ENCODE assay signal across 14 cellular contexts in the genomic region with DNA sequence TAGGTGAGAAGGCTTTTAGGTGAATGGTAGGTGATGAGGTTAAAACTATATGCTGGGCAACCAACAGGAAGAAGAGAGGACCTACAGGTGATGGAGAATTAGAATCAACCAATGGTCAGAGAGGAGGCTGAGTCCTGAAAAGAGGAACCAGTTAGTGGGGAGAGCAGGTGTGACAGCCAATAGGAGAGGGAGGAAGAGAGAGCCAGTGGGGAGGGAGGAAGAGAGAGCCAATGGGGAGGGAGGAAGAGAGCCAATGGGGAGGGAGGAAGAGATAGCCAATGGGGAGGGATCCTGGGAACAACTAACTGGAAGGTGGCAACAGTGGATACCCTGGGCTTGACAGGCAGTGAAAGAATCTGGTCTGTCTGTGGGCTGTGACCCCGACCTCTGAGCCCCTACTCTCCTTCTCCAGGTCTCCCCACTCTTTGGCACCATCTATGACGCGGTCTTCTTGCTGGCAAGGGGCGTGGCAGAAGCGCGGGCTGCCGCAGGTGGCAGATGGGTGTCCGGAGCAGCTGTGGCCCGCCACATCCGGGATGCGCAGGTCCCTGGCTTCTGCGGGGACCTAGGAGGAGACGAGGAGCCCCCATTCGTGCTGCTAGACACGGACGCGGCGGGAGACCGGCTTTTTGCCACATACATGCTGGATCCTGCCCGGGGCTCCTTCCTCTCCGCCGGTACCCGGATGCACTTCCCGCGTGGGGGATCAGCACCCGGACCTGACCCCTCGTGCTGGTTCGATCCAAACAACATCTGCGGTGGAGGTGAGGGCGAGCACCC. TPM values are rescaled to one million over a fixed set of nuclear protein-coding genes. Genes with fewer than 3 reads are reported as not detected.
DNase-seq lines count a peak whose midpoint lies in the region; ATAC-seq and TF ChIP-seq lines count a peak whose summit lies in the region.
"Had no signal": no experiment of that assay in that cellular context is flagged by ENCODE, and none has a peak within 500 bp of the region (broad histone marks: within the 10 kb centered on the region; RNA-seq: fewer than 3 reads in every experiment).

No MANE protein-coding gene starts in this region.

- peaks cover 0 to 7% (median 4%) of the 10 kb centered on the region in 7 donors for H3K9me3 Mint-ChIP-seq in naive B cell
- H3K9me3 Mint-ChIP-seq: activated T-cell treated with anti-CD3 and anti-CD28 coated beads, Interleukin-2, amount 50 U/mL, for 72 hours; HFFc6 had no signal

- H3K4me1 ChIP-seq in HCT116 (ENCODE audit: control insufficient read depth in 1 of 2, insufficient read depth in 2 of 2, low read length in 2 of 2): peaks cover 0 to 11% of the 10 kb centered on the region in 2 experiments; a peak in 2 of 4 replicates

- H3K9me3 ChIP-seq in HCT116 (ENCODE audit: control insufficient read depth in 1 of 2, insufficient read depth in 1 of 2, low read depth in 1 of 2, low read length in 2 of 2): no peaks in the 10 kb centered on the region
- H3K9me3 ChIP-seq: lower lobe of right lung had no signal

- peak overlapping the region in 2 of 6 donors; percentile 23 to 78 for H3K27ac Mint-ChIP-seq in naive B cell
- H3K27ac Mint-ChIP-seq: activated T-cell treated with anti-CD3 and anti-CD28 coated beads, Interleukin-2, amount 50 U/mL, for 72 hours had no signal

- DNase-seq in NCI-H146 (lab: John Stamatoyannopoulos, UW) (peak; percentile 21), NCI-H146 treated with DMSO at 0.1 percent for 48 hours (lab: John Stamatoyannopoulos, UW; ENCODE audit: unreplicated experiment) (no peak), HCT116 (ENCODE audit: low read depth, low spot score) (no peak), SW480 (ENCODE audit: low spot score) (peak; percentile 68), naive B cell (no peak), omental fat pad (ENCODE audit: low spot score) (no peak), NCI-H2227 (lab: John Stamatoyannopoulos, UW; ENCODE audit: unreplicated experiment) (no peak), GM20000 (ENCODE audit: low spot score) (no peak)
- DNase-seq: activated T-cell treated with anti-CD3 and anti-CD28 coated beads, Interleukin-2, amount 50 U/mL, for 72 hours; dermis blood vessel endothelial cell; HFFc6; lower lobe of right lung; NCI-H446 had no signal

- intact Hi-C loops in HCT116 (cut with micrococcal nuclease): no loop called here

- RAD21 ChIA-PET in HCT116 (lab: Charles Lee; ENCODE audit: low non-redundant PET in 1 of 2, low total read pairs in 2 of 2, uncharacterized antibody in 2 of 2, unreplicated experiment in 2 of 2): no interaction called here

- no peak overlapping the region for H3K4me3 ChIP-seq in HCT116 (replicated peaks in 1 of 2; ENCODE audit: low read depth in 1 of 2, low read length in 2 of 2)
- H3K4me3 ChIP-seq: lower lobe of right lung had no signal

- H3K9me2 ChIP-seq in HCT116 (ENCODE audit: insufficient read depth): no peaks in the 10 kb centered on the region

- peak; percentile 80 for ATAC-seq in HCT116
- ATAC-seq in naive B cell (ENCODE audit: low read depth in 2 of 2): peak; percentile 57 to 60
- no peak for ATAC-seq in omental fat pad (ENCODE audit: low FRiP score)
- ATAC-seq: activated T-cell treated with anti-CD3 and anti-CD28 coated beads, Interleukin-2, amount 50 U/mL, for 72 hours; lower lobe of right lung had no signal

- no peak for TF ChIP-seq RAD21 in HCT116 (IDR thresholded peaks at IDR 0.05; ENCODE audit: low read depth)

- TF ChIP-seq POLR2A in HCT116 (IDR thresholded peaks at IDR 0.05; ENCODE audit: borderline replicate concordance, extremely low read depth, insufficient read depth, insufficient read length): no peak

- H3K9ac ChIP-seq in HCT116 (ENCODE audit: low read length): no peak overlapping the region

- H3K4me3 Mint-ChIP-seq in naive B cell: peak overlapping the region in 2 of 8 donors; percentile 17 to 39
- H3K4me3 Mint-ChIP-seq: activated T-cell treated with anti-CD3 and anti-CD28 coated beads, Interleukin-2, amount 50 U/mL, for 72 hours had no signal

- TF ChIP-seq CTCF in HCT116 (IDR thresholded peaks at IDR 0.05 in 2 of 3, conservative IDR thresholded peaks at IDR 0.05 in 1 of 3; ENCODE audit: borderline replicate concordance in 1 of 3, insufficient read depth in 1 of 3, low read depth in 2 of 3, low read length in 2 of 3): no peak
- no peak for TF ChIP-seq CTCF in omental fat pad (IDR thresholded peaks at IDR 0.05)
- no peak for TF ChIP-seq CTCF in GM20000 (IDR thresholded peaks at IDR 0.05; ENCODE audit: extremely low read depth, missing control alignments)

- no peaks in the 10 kb centered on the region for H4K20me1 ChIP-seq in HCT116 (ENCODE audit: insufficient read depth)

- POLR2A ChIA-PET in HCT116 (lab: Charles Lee): no interaction called here

- no peak overlapping the region for H2AFZ ChIP-seq in HCT116 (ENCODE audit: low read depth, low read length, poor library complexity, severe bottlenecking)

- H3K27me3 Mint-ChIP-seq in naive B cell: peaks cover 23 to 66% (median 45%) of the 10 kb centered on the region in 3 donors

- H3K79me2 ChIP-seq in HCT116 (ENCODE audit: insufficient read depth, low read length): no peaks in the 10 kb centered on the region

- H3K27ac ChIP-seq in HCT116 (ENCODE audit: low read depth, low read length): no peak overlapping the region
- H3K27ac ChIP-seq: lower lobe of right lung had no signal

- CTCF ChIA-PET in HCT116 (lab: Charles Lee): interaction anchor here (1.0 to 1.5 kb wide), 2 partner anchors 9 to 52 kb away, joined by 4 read pairs; no protein-coding TSS in a partner anchor

- no peaks in the 10 kb centered on the region for H3K27me3 ChIP-seq in HCT116 (ENCODE audit: insufficient read depth, low read length)

- H3K4me1 Mint-ChIP-seq in naive B cell: peaks cover 7 to 10% (median 10%) of the 10 kb centered on the region in 3 donors

- no peaks in the 10 kb centered on the region for H3K36me3 ChIP-seq in HCT116 (ENCODE audit: control insufficient read depth in 1 of 2, insufficient read depth in 2 of 2, low read length in 2 of 2)
- H3K36me3 ChIP-seq: lower lobe of right lung had no signal

- peaks cover 0 to 9% of the 10 kb centered on the region in 2 donors for H3K36me3 Mint-ChIP-seq in naive B cell

- no peak overlapping the region for H3K4me2 ChIP-seq in HCT116 (ENCODE audit: low read length)

- BruUV-seq in HCT116 (replicated peaks; lab: Mats Ljungman, UMichigan): no TSS peak

TF ChIP-seq in HCT116, 20 proteins besides CTCF, POLR2A, EP300 and RAD21:
- no peak for TF ChIP-seq EZH2phosphoT487 (IDR thresholded peaks at IDR 0.05; ENCODE audit: borderline replicate concordance)

RNA-seq across cellular contexts. Expression of gene GUCY2D, which starts 3.7 kb away (rescaled TPM):
- total RNA-seq in HCT116 (2021; ENCODE audit: unreplicated experiment) (1.4 TPM), omental fat pad (under 1 TPM in 2 of 4 donors, not detected in 2; 0.09 to 0.12 TPM)
- polyA plus RNA-seq in HCT116 (2012): 1.1 and 2.9 TPM in 2 replicates
- not detected for polyA plus RNA-seq in naive B cell (ENCODE audit: low read depth in 6 of 6)
- total RNA-seq: dermis blood vessel endothelial cell; HFFc6; T-helper 1 cell treated with Interleukin-12 subunit alpha and Interleukin-12 subunit beta and Interleukin-4 antibody, amounts not matched to agents 30 ng/mL and 1 ng/mL, for 36 hours had no signal

RNA-seq across cellular contexts. Expression of gene ALOX15B, which starts 32.7 kb away (rescaled TPM):
- total RNA-seq in HCT116 (2021; ENCODE audit: unreplicated experiment): 0.30 TPM
- polyA plus RNA-seq in HCT116 (2012): 0.01 and 0.07 TPM in 2 replicates
- not detected for polyA plus RNA-seq in naive B cell (ENCODE audit: low read depth in 6 of 6)
- 1 to 10 TPM; 3.8 to 9.8 (median 8.2) TPM for total RNA-seq in omental fat pad
- total RNA-seq: dermis blood vessel endothelial cell; HFFc6; T-helper 1 cell treated with Interleukin-12 subunit alpha and Interleukin-12 subunit beta and Interleukin-4 antibody, amounts not matched to agents 30 ng/mL and 1 ng/mL, for 36 hours had no signal

Comparison
In these comparisons a context has a peak if more than half of its experiments do, and no peak if none do; other contexts are left out.
1. DNase-seq: peak in NCI-H146 (single experiment) and SW480 (single experiment); none in NCI-H146 treated with DMSO at 0.1 percent for 48 hours (single experiment), HCT116 (single experiment), naive B cell (single experiment), omental fat pad (single experiment), NCI-H2227 (single experiment) and GM20000 (single experiment).